Comparison of ENCODE assay signal across 9 cellular contexts in the genomic region with DNA sequence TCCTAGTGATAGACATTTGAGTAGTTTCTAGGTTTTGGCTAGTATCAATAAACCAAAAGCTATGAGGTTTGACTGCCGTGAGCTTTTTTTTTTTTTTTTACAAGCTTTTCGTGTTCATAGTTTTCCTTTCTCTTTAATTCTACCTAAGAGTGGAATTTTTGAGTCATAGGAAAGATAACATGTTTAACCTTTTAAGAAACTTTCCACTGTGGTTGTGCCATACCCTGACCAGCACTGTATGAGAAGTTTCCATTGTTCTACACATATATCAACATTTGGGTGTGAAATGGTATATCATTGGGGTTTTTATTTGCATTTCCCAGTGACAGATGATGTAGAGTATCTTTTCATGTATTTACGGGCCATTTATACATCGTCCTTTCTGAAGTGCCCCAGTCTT. TPM values are rescaled to one million over a fixed set of nuclear protein-coding genes. Genes with fewer than 3 reads are reported as not detected.
A peak's percentile ranks its signal among the peaks of the same experiment; 100 is the strongest.
DNase-seq lines count a peak whose midpoint lies in the region; ATAC-seq, FAIRE-seq and TF ChIP-seq lines count a peak whose summit lies in the region.
"Had no signal": no experiment of that assay in that cellular context is flagged by ENCODE, and none has a peak within 500 bp of the region (broad histone marks: within the 10 kb centered on the region; RNA-seq: fewer than 3 reads in every experiment).

No MANE protein-coding gene starts in this region.

- no peak overlapping the region for H3K23ac ChIP-seq in mesenchymal stem cell (ENCODE audit: low read length in 2 of 2)

- H2BK15ac ChIP-seq in mesenchymal stem cell (ENCODE audit: low read depth, poor library complexity, severe bottlenecking) = no peak overlapping the region

- H3K4me3 ChIP-seq in mesenchymal stem cell (ENCODE audit: insufficient read depth in 1 of 2, low read depth in 1 of 2, low read length in 2 of 2) (no peak overlapping the region), kidney (ENCODE audit: low read length in 2 of 2) (no peak overlapping the region)

- intact Hi-C loops in kidney (cut with DNase I) = no loop called here

- no peak overlapping the region for H2BK5ac ChIP-seq in mesenchymal stem cell (ENCODE audit: low read depth, low read length, poor library complexity, severe bottlenecking)

- H3K27me3 Mint-ChIP-seq in T-helper 1 cell treated with Interleukin-12 subunit alpha and Interleukin-12 subunit beta and Interleukin-4 antibody, amounts not matched to agents 30 μg/mL and 1 μg/mL, for 36 hours (ENCODE audit: low read depth) = no peaks in the 10 kb centered on the region

- no peak for TF ChIP-seq CTCF in kidney (IDR thresholded peaks at IDR 0.05; ENCODE audit: borderline replicate concordance, extremely low read depth, insufficient read depth)

- H3K4me2 ChIP-seq in mesenchymal stem cell (ENCODE audit: low read length, poor library complexity, severe bottlenecking) = no peak overlapping the region

- H3K79me1 ChIP-seq in mesenchymal stem cell (replicated peaks; ENCODE audit: low read length, poor library complexity, severe bottlenecking) = peaks cover 4% of the 10 kb centered on the region

- H3K4ac ChIP-seq in mesenchymal stem cell (ENCODE audit: low read depth in 1 of 2, low read length in 2 of 2) = no peak overlapping the region

- no peaks in the 10 kb centered on the region for H3K27me3 ChIP-seq in mesenchymal stem cell (ENCODE audit: control insufficient read depth in 1 of 2, insufficient read depth in 1 of 2, low read length in 2 of 2)

- H3K36me3 Mint-ChIP-seq in T-helper 1 cell treated with Interleukin-12 subunit alpha and Interleukin-12 subunit beta and Interleukin-4 antibody, amounts not matched to agents 30 μg/mL and 1 μg/mL, for 36 hours (ENCODE audit: low read depth) = peaks cover 40% of the 10 kb centered on the region

- H3K4me1 Mint-ChIP-seq in T-helper 1 cell treated with Interleukin-12 subunit alpha and Interleukin-12 subunit beta and Interleukin-4 antibody, amounts not matched to agents 30 μg/mL and 1 μg/mL, for 36 hours (ENCODE audit: low read depth) = peaks cover 29% of the 10 kb centered on the region

- H2AK5ac ChIP-seq in mesenchymal stem cell (ENCODE audit: low read length, severe bottlenecking) = no peak overlapping the region

- no peak for FAIRE-seq in kidney (lab: Jason Lieb, UNC)

- no peak overlapping the region for H2BK120ac ChIP-seq in mesenchymal stem cell (ENCODE audit: low read depth, low read length)

- H3K9me3 Mint-ChIP-seq in T-helper 1 cell treated with Interleukin-12 subunit alpha and Interleukin-12 subunit beta and Interleukin-4 antibody, amounts not matched to agents 30 μg/mL and 1 μg/mL, for 36 hours = no peaks in the 10 kb centered on the region

- H2BK12ac ChIP-seq in mesenchymal stem cell (ENCODE audit: low read length in 2 of 2) = no peak overlapping the region

- peak; percentile 32 for DNase-seq in mesenchymal stem cell
- no peak for DNase-seq in retina
- DNase-seq in COR-L47 (lab: John Stamatoyannopoulos, UW) = no peak
- no peak for DNase-seq in kidney
- no peak for DNase-seq in effector CD4-positive, alpha-beta T cell

- H3K36me3 ChIP-seq in mesenchymal stem cell (ENCODE audit: control insufficient read depth in 1 of 2, insufficient read depth in 2 of 2, low read depth in 1 of 2, low read length in 2 of 2) = peaks cover 3 to 45% of the 10 kb centered on the region in 2 experiments
- H3K36me3 ChIP-seq in kidney (ENCODE audit: control insufficient read depth in 1 of 2, insufficient read depth in 2 of 2, low read length in 2 of 2) = peaks cover 0 to 8% of the 10 kb centered on the region in 2 donors

- H3K18ac ChIP-seq in mesenchymal stem cell (ENCODE audit: low read depth in 1 of 2, low read length in 2 of 2) = no peak overlapping the region

- no peak overlapping the region for H4K8ac ChIP-seq in mesenchymal stem cell (ENCODE audit: low read length)

- no peak overlapping the region for H3K9ac ChIP-seq in mesenchymal stem cell (ENCODE audit: low read length)
- H3K9ac ChIP-seq in kidney (ENCODE audit: low read length in 2 of 2) = no peak overlapping the region

- H3K4me1 ChIP-seq in mesenchymal stem cell (ENCODE audit: control insufficient read depth, insufficient read depth, low read depth, low read length) (no peaks in the 10 kb centered on the region), kidney (ENCODE audit: control insufficient read depth in 1 of 2, insufficient read depth in 1 of 2, low read depth in 1 of 2, low read length in 2 of 2) (no peaks in the 10 kb centered on the region)

- ATAC-seq in GM18873 (IDR thresholded peaks at IDR 0.05; ENCODE audit: low FRiP score, unreplicated experiment) (peak; percentile 65), HG02678 (IDR thresholded peaks at IDR 0.05; ENCODE audit: unreplicated experiment) (peak; percentile 87)

- H3K4me3 Mint-ChIP-seq in T-helper 1 cell treated with Interleukin-12 subunit alpha and Interleukin-12 subunit beta and Interleukin-4 antibody, amounts not matched to agents 30 μg/mL and 1 μg/mL, for 36 hours = peak overlapping the region; percentile 68
- H3K4me3 Mint-ChIP-seq: nephron had no signal

- H3K27ac ChIP-seq in mesenchymal stem cell (ENCODE audit: low read length, poor library complexity, severe bottlenecking) = no peak overlapping the region
- H3K27ac ChIP-seq in kidney (ENCODE audit: low read depth in 2 of 2, low read length in 2 of 2) = no peak overlapping the region

- 100% methylated on average over 2 of the region's 4 CpGs for WGBS in mesenchymal stem cell

- peaks cover 6% of the 10 kb centered on the region for H3K9me3 ChIP-seq in mesenchymal stem cell (ENCODE audit: control insufficient read depth, low read length)
- no peaks in the 10 kb centered on the region for H3K9me3 ChIP-seq in kidney (ENCODE audit: control insufficient read depth in 1 of 2, low read length in 2 of 2)

- peak overlapping the region; percentile 87 for H3K27ac Mint-ChIP-seq in T-helper 1 cell treated with Interleukin-12 subunit alpha and Interleukin-12 subunit beta and Interleukin-4 antibody, amounts not matched to agents 30 μg/mL and 1 μg/mL, for 36 hours
- H3K27ac Mint-ChIP-seq: nephron had no signal

- no peak overlapping the region for H3K14ac ChIP-seq in mesenchymal stem cell (ENCODE audit: low read length in 2 of 2)

- no peak overlapping the region for H2AFZ ChIP-seq in mesenchymal stem cell (ENCODE audit: low read depth, low read length)

- H4K91ac ChIP-seq in mesenchymal stem cell (ENCODE audit: low read length) = no peak overlapping the region

RNA-seq across cellular contexts. Expression of a gene that starts 31.7 kb away (rescaled TPM):
- 39.3 TPM for polyA plus RNA-seq in mesenchymal stem cell (2013, experiment 1 of 2)
- polyA plus RNA-seq in mesenchymal stem cell (2013, experiment 2 of 2) = 41.3 TPM
- 34.5 TPM for total RNA-seq in kidney
- polyA plus RNA-seq in kidney (ENCODE audit: insufficient read depth, low read depth, low replicate concordance) = 68.7 TPM
